ENCODE assay signal across 20 cellular contexts in the genomic region with DNA sequence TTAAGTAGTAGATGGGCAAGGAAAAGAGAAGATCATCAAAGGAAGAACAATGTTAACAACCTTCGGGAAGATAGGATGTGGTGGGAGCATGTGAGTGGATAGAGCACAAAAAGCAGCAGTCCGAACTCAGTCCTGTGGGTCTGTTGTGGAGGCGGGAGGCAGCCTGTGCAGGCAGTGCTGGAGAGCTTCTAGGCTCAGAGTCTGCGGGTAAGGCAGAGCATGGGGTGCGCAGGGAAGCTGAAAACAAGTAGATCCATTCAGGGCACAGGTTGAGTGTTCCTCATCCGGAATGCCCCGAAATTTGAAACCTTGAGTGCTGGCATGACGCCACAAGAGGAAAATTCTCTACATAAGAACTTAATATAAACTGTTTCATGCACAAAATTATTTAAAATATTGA.
"Had no signal": no experiment of that assay in that cellular context is flagged by ENCODE, and none has a peak within 500 bp of the region (broad histone marks: within the 10 kb centered on the region; RNA-seq: fewer than 3 reads in every experiment).

No MANE protein-coding gene starts in this region.

- DNase-seq: cortex of kidney; dorsolateral prefrontal cortex; effector CD8-positive, alpha-beta T cell; heart right ventricle; islet precursor cell; mucosa of descending colon; naive thymus-derived CD8-positive, alpha-beta T cell; nucleus accumbens; ovary; sigmoid colon; stimulated activated CD4-positive, alpha-beta T cell treated with anti-CD3 and anti-CD28 coated beads, Interleukin-2, amount 100 ng/mL, for 24 hours; stimulated activated CD4-positive, alpha-beta T cell treated with anti-CD3 and anti-CD28 coated beads, Interleukin-4, amount 100 ng/mL, for 4 hours; stimulated activated naive B cell treated with anti-CD40 and anti-IgM and Interleukin-4, amounts not matched to agents 10 μg/mL and 1 μg/mL and 100 μg/mL, for 72 hours; stimulated activated naive CD8-positive, alpha-beta T cell treated with anti-CD3 and anti-CD28 coated beads, Interleukin-15, amount 100 ng/mL, for 72 hours; testis had no signal

- H3K36me3 ChIP-seq: ovary, right atrium auricular region had no signal

- H3K4me3 ChIP-seq: dorsolateral prefrontal cortex, heart right ventricle, mucosa of descending colon, ovary, right atrium auricular region, sigmoid colon, skin epidermis, testis, tibial nerve had no signal

- H3K4me1 Mint-ChIP-seq: naive thymus-derived CD8-positive, alpha-beta T cell; stimulated activated naive CD8-positive, alpha-beta T cell treated with anti-CD3 and anti-CD28 coated beads, Interleukin-15, amount 100 ng/mL, for 72 hours had no signal

- H3K27ac ChIP-seq: dorsolateral prefrontal cortex, heart right ventricle, ovary, right atrium auricular region, sigmoid colon, skin epidermis, testis, tibial nerve had no signal

- ATAC-seq: esophagus mucosa; heart right ventricle; left lobe of liver; mucosa of descending colon; naive thymus-derived CD8-positive, alpha-beta T cell; stimulated activated naive B cell treated with anti-CD40 and anti-IgM and Interleukin-4, amounts not matched to agents 10 μg/mL and 1 μg/mL and 100 μg/mL, for 72 hours; stimulated activated naive CD8-positive, alpha-beta T cell treated with anti-CD3 and anti-CD28 coated beads, Interleukin-15, amount 100 ng/mL, for 72 hours had no signal

- H3K4me3 Mint-ChIP-seq: naive thymus-derived CD8-positive, alpha-beta T cell; stimulated activated naive B cell treated with anti-CD40 and anti-IgM and Interleukin-4, amounts not matched to agents 10 μg/mL and 1 μg/mL and 100 μg/mL, for 72 hours; stimulated activated naive CD8-positive, alpha-beta T cell treated with anti-CD3 and anti-CD28 coated beads, Interleukin-15, amount 100 ng/mL, for 72 hours had no signal

- H3K27ac Mint-ChIP-seq: naive thymus-derived CD8-positive, alpha-beta T cell; stimulated activated naive B cell treated with anti-CD40 and anti-IgM and Interleukin-4, amounts not matched to agents 10 μg/mL and 1 μg/mL and 100 μg/mL, for 72 hours; stimulated activated naive CD8-positive, alpha-beta T cell treated with anti-CD3 and anti-CD28 coated beads, Interleukin-15, amount 100 ng/mL, for 72 hours had no signal

- H3K27me3 Mint-ChIP-seq: naive thymus-derived CD8-positive, alpha-beta T cell; stimulated activated naive B cell treated with anti-CD40 and anti-IgM and Interleukin-4, amounts not matched to agents 10 μg/mL and 1 μg/mL and 100 μg/mL, for 72 hours; stimulated activated naive CD8-positive, alpha-beta T cell treated with anti-CD3 and anti-CD28 coated beads, Interleukin-15, amount 100 ng/mL, for 72 hours had no signal

- H3K9me3 Mint-ChIP-seq: stimulated activated naive CD8-positive, alpha-beta T cell treated with anti-CD3 and anti-CD28 coated beads, Interleukin-15, amount 100 ng/mL, for 72 hours had no signal

- H3K9me3 ChIP-seq: mucosa of descending colon, ovary, sigmoid colon, testis had no signal

- H3K4me1 ChIP-seq: heart right ventricle, right atrium auricular region, sigmoid colon, testis had no signal

- H3K27me3 ChIP-seq: dorsolateral prefrontal cortex, heart right ventricle, ovary, right atrium auricular region, sigmoid colon, testis, tibial nerve had no signal
